8 cellular contexts compared by ENCODE assay signal in genomic region chr2:31496466-31496870, GRCh38.
DNase-seq lines count a peak whose midpoint lies in the region; ATAC-seq and TF ChIP-seq lines count a peak whose summit lies in the region.
"Not testable (repeated sequence)": the region's sequence is repeated elsewhere in the genome, so short reads cannot be mapped to it uniquely, and the experiment has no call there.

No MANE protein-coding gene starts in this region.

- peak overlapping the region; percentile 73 for H3K4me3 Mint-ChIP-seq in GM23338
- peak overlapping the region; percentile 95 for H3K4me3 Mint-ChIP-seq in WTC11

- peak overlapping the region; percentile 12 for H2AFZ ChIP-seq in GM23338

- H4K20me1 ChIP-seq in GM23338 (replicated peaks; ENCODE audit: insufficient read depth) = not testable (repeated sequence)

- not testable (repeated sequence) for TF ChIP-seq CTCF in GM23338 (conservative IDR thresholded peaks at IDR 0.05; ENCODE audit: low read depth in 2 of 2); WTC11 (IDR thresholded peaks at IDR 0.05); transverse colon (IDR thresholded peaks at IDR 0.05)

- in situ Hi-C loops in transverse colon (cut with MboI; ENCODE audit: low pct_ligation_motif_present in 1 of 4, low pct_unique_long_range_greater_than_20kb in 1 of 4, low sequenced_read_pairs in 3 of 4) = not testable (repeated sequence)

- H3K4me3 ChIP-seq in GM23338 = peak overlapping the region; percentile 60
- peak overlapping the region; percentile 83 for H3K4me3 ChIP-seq in iPS-15b (ENCODE audit: low read depth, low read length)
- H3K4me3 ChIP-seq in mucosa of stomach (ENCODE audit: low read length) = not testable (repeated sequence)
- H3K4me3 ChIP-seq in transverse colon = peak overlapping the region in 1 of 4 donors; percentile 27

- CTCF ChIA-PET in WTC11 (lab: Charles Lee) = not testable (repeated sequence)

- not testable (repeated sequence) for H3K9me3 ChIP-seq in iPS-15b (ENCODE audit: control insufficient read depth, insufficient read depth, low read length); mucosa of stomach (ENCODE audit: control insufficient read depth, low read length); transverse colon

- not testable (repeated sequence) for H3K27me3 Mint-ChIP-seq in GM23338 (ENCODE audit: insufficient read depth, low read depth, poor library complexity); WTC11 (ENCODE audit: low read depth)

- 86% methylated on average over 20 of the region's 20 CpGs; no CpG with 5 or more reads in 1 of the 2 donors for WGBS in transverse colon (ENCODE audit: low coverage in 1 of 2), 2 donors

- peak; percentile 45 for DNase-seq in GM23338 (ENCODE audit: low spot score)
- DNase-seq in NCI-H187 (lab: John Stamatoyannopoulos, UW) = peak; percentile 26 to 44
- peak; percentile 65 for DNase-seq in NCI-H82 (lab: John Stamatoyannopoulos, UW)
- peak; percentile 72 for DNase-seq in WTC11 (ENCODE audit: low spot score)
- peak; percentile 63 for DNase-seq in ecto neural progenitor cell (ENCODE audit: low spot score)
- DNase-seq in transverse colon = peak; percentile 18

- not testable (repeated sequence) for TF ChIP-seq EP300 in transverse colon (IDR thresholded peaks at IDR 0.05; ENCODE audit: low read depth)

- H3K27me3 ChIP-seq in GM23338 (ENCODE audit: insufficient read depth); iPS-15b (ENCODE audit: control insufficient read depth, insufficient read depth, low read length); mucosa of stomach (ENCODE audit: control insufficient read depth, insufficient read depth, low read length); transverse colon: not testable (repeated sequence)

- not testable (repeated sequence) for H3K4me1 ChIP-seq in GM23338 (ENCODE audit: insufficient read depth); iPS-15b (ENCODE audit: control insufficient read depth, insufficient read depth, low read length); mucosa of stomach (ENCODE audit: control insufficient read depth, insufficient read depth, low read length); transverse colon

- POLR2A ChIA-PET in WTC11 (lab: Charles Lee) = not testable (repeated sequence)

- H3K36me3 ChIP-seq in GM23338 (ENCODE audit: insufficient read depth); iPS-15b (ENCODE audit: control insufficient read depth, insufficient read depth, low read length); mucosa of stomach (ENCODE audit: control insufficient read depth, insufficient read depth, low read length); transverse colon: not testable (repeated sequence)

- peak overlapping the region; percentile 89 for H3K27ac Mint-ChIP-seq in GM23338
- peak overlapping the region; percentile 87 for H3K27ac Mint-ChIP-seq in WTC11

- not testable (repeated sequence) for H3K9me2 ChIP-seq in GM23338 (ENCODE audit: insufficient read depth)

- H3K4me1 Mint-ChIP-seq in GM23338, WTC11: not testable (repeated sequence)

- ATAC-seq in GM23338 (peak; percentile 71), WTC11 (peak; percentile 85)

- H3F3A ChIP-seq in GM23338 (replicated peaks; ENCODE audit: low read depth) = not testable (repeated sequence)

- peaks cover 14% of the 10 kb centered on the region for H3K9me3 Mint-ChIP-seq in GM23338
- not testable (repeated sequence) for H3K9me3 Mint-ChIP-seq in WTC11

- H3K4me2 ChIP-seq in GM23338 = peak overlapping the region; percentile 64

- TF ChIP-seq POLR2A in transverse colon (IDR thresholded peaks at IDR 0.05) = not testable (repeated sequence)

- H3K79me2 ChIP-seq in GM23338 (replicated peaks; ENCODE audit: insufficient read depth) = not testable (repeated sequence)

- peak overlapping the region; percentile 55; the same call in 1 of the 2 replicates for H3K27ac ChIP-seq in GM23338 (ENCODE audit: low read depth)
- H3K27ac ChIP-seq in transverse colon = peak overlapping the region in 1 of 4 donors; percentile 12

- intact Hi-C loops in transverse colon (cut with DNase I; ENCODE audit: low total_unique reads) = not testable (repeated sequence)

- H3K9ac ChIP-seq in iPS-15b (ENCODE audit: low read depth, low read length) (peak overlapping the region; percentile 81), mucosa of stomach (ENCODE audit: low read length) (peak overlapping the region; percentile 37)

- not testable (repeated sequence) for H3K36me3 Mint-ChIP-seq in GM23338 (ENCODE audit: low read depth); WTC11

TF ChIP-seq in GM23338, 12 proteins besides CTCF, POLR2A, EP300 and RAD21:
- TF ChIP-seq POLR2AphosphoS5 (IDR thresholded peaks at IDR 0.05; ENCODE audit: low read depth) = 0 out of 2 replicates have a peak, but pooled peaks have one; percentile 30

TF ChIP-seq in WTC11, 78 proteins besides CTCF, POLR2A, EP300 and RAD21:
- TF ChIP-seq CREM (CRISPR knock-in tag; IDR thresholded peaks at IDR 0.05) = 0 out of 2 replicates have a peak, but pooled peaks have one; percentile 49
- TF ChIP-seq, protein P1, sequence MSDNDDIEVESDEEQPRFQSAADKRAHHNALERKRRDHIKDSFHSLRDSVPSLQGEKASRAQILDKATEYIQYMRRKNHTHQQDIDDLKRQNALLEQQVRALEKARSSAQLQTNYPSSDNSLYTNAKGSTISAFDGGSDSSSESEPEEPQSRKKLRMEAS (CRISPR knock-in tag; IDR thresholded peaks at IDR 0.05) = peak; percentile 16; the same call in 1 of the 2 replicates
- TF ChIP-seq, protein P2, sequence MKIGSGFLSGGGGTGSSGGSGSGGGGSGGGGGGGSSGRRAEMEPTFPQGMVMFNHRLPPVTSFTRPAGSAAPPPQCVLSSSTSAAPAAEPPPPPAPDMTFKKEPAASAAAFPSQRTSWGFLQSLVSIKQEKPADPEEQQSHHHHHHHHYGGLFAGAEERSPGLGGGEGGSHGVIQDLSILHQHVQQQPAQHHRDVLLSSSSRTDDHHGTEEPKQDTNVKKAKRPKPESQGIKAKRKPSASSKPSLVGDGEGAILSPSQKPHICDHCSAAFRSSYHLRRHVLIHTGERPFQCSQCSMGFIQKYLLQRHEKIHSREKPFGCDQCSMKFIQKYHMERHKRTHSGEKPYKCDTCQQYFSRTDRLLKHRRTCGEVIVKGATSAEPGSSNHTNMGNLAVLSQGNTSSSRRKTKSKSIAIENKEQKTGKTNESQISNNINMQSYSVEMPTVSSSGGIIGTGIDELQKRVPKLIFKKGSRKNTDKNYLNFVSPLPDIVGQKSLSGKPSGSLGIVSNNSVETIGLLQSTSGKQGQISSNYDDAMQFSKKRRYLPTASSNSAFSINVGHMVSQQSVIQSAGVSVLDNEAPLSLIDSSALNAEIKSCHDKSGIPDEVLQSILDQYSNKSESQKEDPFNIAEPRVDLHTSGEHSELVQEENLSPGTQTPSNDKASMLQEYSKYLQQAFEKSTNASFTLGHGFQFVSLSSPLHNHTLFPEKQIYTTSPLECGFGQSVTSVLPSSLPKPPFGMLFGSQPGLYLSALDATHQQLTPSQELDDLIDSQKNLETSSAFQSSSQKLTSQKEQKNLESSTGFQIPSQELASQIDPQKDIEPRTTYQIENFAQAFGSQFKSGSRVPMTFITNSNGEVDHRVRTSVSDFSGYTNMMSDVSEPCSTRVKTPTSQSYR (CRISPR knock-in tag; IDR thresholded peaks at IDR 0.05) = 0 out of 2 replicates have a peak, but pooled peaks have one; percentile 36
- TF ChIP-seq FOXP1 (CRISPR knock-in tag; IDR thresholded peaks at IDR 0.05; ENCODE audit: borderline replicate concordance) = peak; percentile 37; the same call in 1 of the 2 replicates
- TF ChIP-seq ETV6 (CRISPR knock-in tag; IDR thresholded peaks at IDR 0.05) = peak; percentile 67
TF ChIP-seq in WTC11: peak in this region for 5; not testable (repeated sequence) for 73.

Comparison
In these comparisons a context has a peak if more than half of its experiments do, and no peak if none do; other contexts are left out.
1. DNase-seq: peak in every context shown above with its lines; median percentile 72 in WTC11; 65 in NCI-H82; 63 in ecto neural progenitor cell; 45 in GM23338; 35 in NCI-H187; 18 in transverse colon.